In genomic region chr4:25088342-25088952, GRCh38 we compare ENCODE assay signal across 9 cellular contexts. TPM values are rescaled to one million over a fixed set of nuclear protein-coding genes. Genes with fewer than 3 reads are reported as not detected.
A peak's percentile ranks its signal among the peaks of the same experiment; 100 is the strongest.
DNase-seq lines count a peak whose midpoint lies in the region; ATAC-seq and TF ChIP-seq lines count a peak whose summit lies in the region.
"Had no signal": no experiment of that assay in that cellular context is flagged by ENCODE, and none has a peak within 500 bp of the region (broad histone marks: within the 10 kb centered on the region; RNA-seq: fewer than 3 reads in every experiment).

No MANE protein-coding gene starts in this region.

- H3K9me3 ChIP-seq in WERI-Rb-1 (ENCODE audit: severe bottlenecking): peaks cover 7% of the 10 kb centered on the region
- no peaks in the 10 kb centered on the region for H3K9me3 ChIP-seq in iPS-15b (ENCODE audit: control insufficient read depth, insufficient read depth, low read length)
- H3K9me3 ChIP-seq in prostate gland: no peaks in the 10 kb centered on the region
- no peaks in the 10 kb centered on the region for H3K9me3 ChIP-seq in hepatocyte (ENCODE audit: low read depth)

- TF ChIP-seq POLR2A in prostate gland (IDR thresholded peaks at IDR 0.05): no peak

- H3K4me2 ChIP-seq in hepatocyte: no peak overlapping the region

- no peak for ATAC-seq in HG03175 (IDR thresholded peaks at IDR 0.05; ENCODE audit: unreplicated experiment)

- WGBS in prostate gland: 40% methylated on average over 34 of the region's 37 CpGs
- WGBS in hepatocyte (ENCODE audit: low lambda C conversion rate, missing lambda C conversion rate): 94% methylated on average over 32 of the region's 37 CpGs

- TF ChIP-seq CTCF in WERI-Rb-1 (IDR thresholded peaks at IDR 0.05; ENCODE audit: low read depth, low read length) (no peak), prostate gland (IDR thresholded peaks at IDR 0.05) (no peak), hepatocyte (IDR thresholded peaks at IDR 0.05; ENCODE audit: poor library complexity) (no peak)

- H3K4me3 ChIP-seq in WERI-Rb-1 (ENCODE audit: low read depth, low read length) (peak overlapping the region; percentile 9), iPS-15b (ENCODE audit: low read depth, low read length) (peak overlapping the region; percentile 35), prostate gland (no peak overlapping the region), hepatocyte (no peak overlapping the region)

- H2AFZ ChIP-seq in hepatocyte: no peak overlapping the region

- H3K36me3 ChIP-seq in WERI-Rb-1 (no peaks in the 10 kb centered on the region), iPS-15b (ENCODE audit: control insufficient read depth, insufficient read depth, low read length) (no peaks in the 10 kb centered on the region), prostate gland (no peaks in the 10 kb centered on the region), hepatocyte (replicated peaks; ENCODE audit: insufficient read depth, low read depth) (no peaks in the 10 kb centered on the region)

- H3K79me2 ChIP-seq in hepatocyte: no peaks in the 10 kb centered on the region

- intact Hi-C loops in prostate gland (cut with DNase I): no loop called here

- no peaks in the 10 kb centered on the region for H4K20me1 ChIP-seq in hepatocyte (ENCODE audit: insufficient read depth, poor library complexity, severe bottlenecking)

- H3K27me3 ChIP-seq in WERI-Rb-1 (ENCODE audit: insufficient read depth, low read depth, severe bottlenecking) (no peaks in the 10 kb centered on the region), iPS-15b (ENCODE audit: control insufficient read depth, insufficient read depth, low read length) (peaks cover 12% of the 10 kb centered on the region), prostate gland (replicated peaks; ENCODE audit: insufficient read depth) (no peaks in the 10 kb centered on the region), hepatocyte (no peaks in the 10 kb centered on the region)

- H3K4me1 ChIP-seq in iPS-15b (ENCODE audit: control insufficient read depth, insufficient read depth, low read length) (peaks cover 2% of the 10 kb centered on the region), prostate gland (replicated peaks) (no peaks in the 10 kb centered on the region), hepatocyte (ENCODE audit: insufficient read depth) (no peaks in the 10 kb centered on the region)

- POLR2A ChIA-PET in HEK293T (lab: Yijun Ruan, JAX): no interaction called here

- peak; percentile 29 for DNase-seq in Ammon's horn (ENCODE audit: low spot score)
- peak; percentile 9 for DNase-seq in HEK293T (ENCODE audit: extremely low spot score)
- DNase-seq in WERI-Rb-1: peak; percentile 30
- no peak for DNase-seq in prostate gland (ENCODE audit: low spot score)
- no peak for DNase-seq in hepatocyte (ENCODE audit: low spot score)
- DNase-seq in stimulated activated CD4-positive, alpha-beta T cell treated with anti-CD3 and anti-CD28 coated beads, Interleukin-4, amount 100 ng/mL, for 4 hours: no peak

- no peak overlapping the region for H3K9ac ChIP-seq in iPS-15b (ENCODE audit: low read depth, low read length)

- H3K27ac ChIP-seq in WERI-Rb-1 (no peak overlapping the region), prostate gland (no peak overlapping the region), hepatocyte (no peak overlapping the region)

- CTCF ChIA-PET in HEK293T (lab: Yijun Ruan, JAX): interaction anchor here (0.6 kb wide), 1 partner anchor 95 kb away, joined by 3 read pairs; no protein-coding TSS in a partner anchor

- H3K9me2 ChIP-seq in hepatocyte (replicated peaks; ENCODE audit: insufficient read depth): no peaks in the 10 kb centered on the region

TF ChIP-seq in HEK293T, 16 proteins besides CTCF, POLR2A, EP300 and RAD21:
- TF ChIP-seq ARNT (IDR thresholded peaks at IDR 0.05) (no peak), HDGF (IDR thresholded peaks at IDR 0.05; ENCODE audit: borderline replicate concordance) (no peak), LEF1 (IDR thresholded peaks at IDR 0.05; ENCODE audit: borderline replicate concordance) (no peak), ZNF384 (IDR thresholded peaks at IDR 0.05) (no peak), NFRKB (IDR thresholded peaks at IDR 0.05) (no peak)

RNA-seq across cellular contexts. Expression of gene LGI2, which starts 57.7 kb away (rescaled TPM):
- total RNA-seq in prostate gland: 1 to 10 TPM in 1 of 2 donors, under 1 TPM in 1; 0.05 to 2.8 TPM
- 0.60 and 3.6 TPM in 2 replicates for total RNA-seq in hepatocyte
- 0.89 and 1.7 TPM in 2 replicates for polyA plus RNA-seq in hepatocyte
- total RNA-seq: endothelial cell of umbilical vein had no signal
- polyA plus RNA-seq: endothelial cell of umbilical vein had no signal

Comparison
In these comparisons a context has a peak if more than half of its experiments do, and no peak if none do; other contexts are left out.
1. DNase-seq: peak in Ammon's horn (single experiment), HEK293T (single experiment) and WERI-Rb-1 (single experiment); none in prostate gland (single experiment), hepatocyte (single experiment) and stimulated activated CD4-positive, alpha-beta T cell treated with anti-CD3 and anti-CD28 coated beads, Interleukin-4, amount 100 ng/mL, for 4 hours (0 of 2).
2. H3K4me3 ChIP-seq: peak in WERI-Rb-1 (single experiment) and iPS-15b (single experiment); none in prostate gland (0 of 2) and hepatocyte (single experiment).